8 cellular contexts compared by ENCODE assay signal in genomic region chr22:50304528-50305392, GRCh38. TPM values are rescaled to one million over a fixed set of nuclear protein-coding genes. Genes with fewer than 3 reads are reported as not detected.
DNase-seq lines count a peak whose midpoint lies in the region; ATAC-seq and TF ChIP-seq lines count a peak whose summit lies in the region.

No MANE protein-coding gene starts in this region.

- H3K9me2 ChIP-seq in PC-3 (replicated peaks; ENCODE audit: low read length) = no peaks in the 10 kb centered on the region

- H3K27ac ChIP-seq in PC-3 (ENCODE audit: low read length) (peak overlapping the region; percentile 99), esophagus muscularis mucosa (replicated peaks in 1 of 4) (peak overlapping the region; percentile 87 to 93 (median 91))

- H3K4me2 ChIP-seq in PC-3 (ENCODE audit: low read length) = peak overlapping the region; percentile 99

- TF ChIP-seq EP300 in esophagus muscularis mucosa (IDR thresholded peaks at IDR 0.05) = no peak

- H3K4me3 ChIP-seq in PC-3 (ENCODE audit: low read length) (peak overlapping the region; percentile 88), esophagus muscularis mucosa (peak overlapping the region; percentile 91 to 98 (median 94))

- H3K36me3 ChIP-seq in PC-3 (ENCODE audit: low read depth, low read length) (no peaks in the 10 kb centered on the region), esophagus muscularis mucosa (no peaks in the 10 kb centered on the region)

- ATAC-seq in PC-3 = peak; percentile 25
- ATAC-seq in GM19395 (IDR thresholded peaks at IDR 0.05; ENCODE audit: unreplicated experiment) = no peak
- ATAC-seq in HG02840 (IDR thresholded peaks at IDR 0.05; ENCODE audit: low FRiP score, unreplicated experiment) = no peak
- ATAC-seq in GM19467 (IDR thresholded peaks at IDR 0.05; ENCODE audit: unreplicated experiment) = no peak

- 39% methylated on average over 9 of the region's 22 CpGs for WGBS in esophagus muscularis mucosa

- DNase-seq in Daoy (ENCODE audit: low read depth) (peak; percentile 58), PC-3 (peak; percentile 66), esophagus muscularis mucosa (ENCODE audit: extremely low spot score) (no peak), pons (ENCODE audit: low spot score) (peak; percentile 60), GM10248 (ENCODE audit: extremely low spot score) (no peak)

- CTCF ChIA-PET in PC-3 (lab: Charles Lee) = interaction anchor here (0.7 to 1.0 kb wide), 3 partner anchors 11 to 54 kb away, joined by 3 to 4 read pairs (median 3); partner anchors contain the start of gene HDAC10
- CTCF ChIA-PET in GM10248 (lab: Yijun Ruan, JAX) = interaction anchor here (0.7 to 6.4 kb wide), 9 partner anchors 9 to 54 kb away, joined by 3 to 66 read pairs (median 3); partner anchors contain the start of gene HDAC10

- H3K9ac ChIP-seq in PC-3 (ENCODE audit: low read length) = peak overlapping the region; percentile 94

- H3K79me2 ChIP-seq in PC-3 (ENCODE audit: low read length) = peaks cover 69% of the 10 kb centered on the region

- peaks cover 3% of the 10 kb centered on the region for H3F3A ChIP-seq in PC-3 (ENCODE audit: low read length, unreplicated experiment)

- H3K27me3 ChIP-seq in PC-3 (ENCODE audit: low read length) (no peaks in the 10 kb centered on the region), esophagus muscularis mucosa (no peaks in the 10 kb centered on the region)

- TF ChIP-seq CTCF in PC-3 (conservative IDR thresholded peaks at IDR 0.05; ENCODE audit: low read depth, low read length) (no peak), esophagus muscularis mucosa (IDR thresholded peaks at IDR 0.05) (no peak), GM10248 (IDR thresholded peaks at IDR 0.05; ENCODE audit: control extremely low read depth, extremely low read depth, low read depth, missing control alignments) (no peak)

- TF ChIP-seq POLR2A in esophagus muscularis mucosa (IDR thresholded peaks at IDR 0.05; ENCODE audit: low read depth) = no peak

- H3K4me1 ChIP-seq in PC-3 (ENCODE audit: insufficient read depth, low read length) (peaks cover 42% of the 10 kb centered on the region), esophagus muscularis mucosa (peaks cover 79 to 95% (median 92%) of the 10 kb centered on the region in 4 donors)

- BruUV-seq in PC-3 (replicated peaks; lab: Mats Ljungman, UMichigan) = TSS peak; percentile 79

- H3K9me3 ChIP-seq in PC-3 (ENCODE audit: low read length) (no peaks in the 10 kb centered on the region), esophagus muscularis mucosa (no peaks in the 10 kb centered on the region)

- H2AFZ ChIP-seq in PC-3 (ENCODE audit: low read length) = no peak overlapping the region

- intact Hi-C loops in PC-3 (cut with micrococcal nuclease) (loop anchor here (1.0 kb wide), 1 partner anchor 22 kb away; no protein-coding TSS in a partner anchor), esophagus muscularis mucosa (cut with DNase I) (no loop called here)

- POLR2A ChIA-PET in PC-3 (lab: Charles Lee; ENCODE audit: unreplicated experiment) = no interaction called here
- POLR2A ChIA-PET in GM10248 (lab: Yijun Ruan, JAX) = no interaction called here

- 0 out of 2 replicates have a peak, but pooled peaks cover 4% of the 10 kb centered on the region for H4K20me1 ChIP-seq in PC-3 (ENCODE audit: low read length)

RNA-seq across cellular contexts. Expression of gene PLXNB2, which starts 2.7 kb away (rescaled TPM):
- total RNA-seq in Daoy (2014; rRNA removed; shearing (Covaris generic)) = 35.8 and 42.4 TPM in 2 replicates
- total RNA-seq in PC-3 (2014; rRNA removed) = 68.2 and 82.9 TPM in 2 replicates
- total RNA-seq in esophagus muscularis mucosa = 100 to 1,000 TPM; 115 to 218 (median 154) TPM

RNA-seq across cellular contexts. Expression of gene DENND6B, which starts 22.1 kb away (rescaled TPM):
- total RNA-seq in Daoy (2014; rRNA removed; shearing (Covaris generic)) = 0.09 and 1.3 TPM in 2 replicates
- total RNA-seq in PC-3 (2014; rRNA removed) = 1.1 and 1.7 TPM in 2 replicates
- 1 to 10 TPM; 1.7 to 3.8 (median 2.5) TPM for total RNA-seq in esophagus muscularis mucosa

RNA-seq across cellular contexts. Expression of gene MAPK11, which starts 34.6 kb away (rescaled TPM):
- total RNA-seq in Daoy (2014; rRNA removed; shearing (Covaris generic)) = 1.3 and 4.8 TPM in 2 replicates
- 7.0 and 7.6 TPM in 2 replicates for total RNA-seq in PC-3 (2014; rRNA removed)
- total RNA-seq in esophagus muscularis mucosa = 10 to 100 TPM in 2 of 4 donors, 1 to 10 TPM in 2; 3.7 to 12.5 (median 10.1) TPM

RNA-seq across cellular contexts. Expression of gene PPP6R2, which starts 38.4 kb away (rescaled TPM):
- total RNA-seq in Daoy (2014; rRNA removed; shearing (Covaris generic)) = 29.3 and 39.1 TPM in 2 replicates
- total RNA-seq in PC-3 (2014; rRNA removed) (46.2 and 54.0 TPM in 2 replicates), esophagus muscularis mucosa (10 to 100 TPM; 57.7 to 79.4 (median 65.3) TPM)

RNA-seq across cellular contexts. Expression of gene MAPK12, which starts 43.3 kb away (rescaled TPM):
- total RNA-seq in Daoy (2014; rRNA removed; shearing (Covaris generic)) = 14.6 and 16.9 TPM in 2 replicates
- total RNA-seq in PC-3 (2014; rRNA removed) (22.4 and 22.5 TPM in 2 replicates), esophagus muscularis mucosa (10 to 100 TPM in 3 of 4 donors, 1 to 10 TPM in 1; 5.8 to 22.9 (median 16.1) TPM)

Comparison
In these comparisons a context has a peak if more than half of its experiments do, and no peak if none do; other contexts are left out.
1. DNase-seq: peak in Daoy (single experiment), PC-3 (single experiment) and pons (single experiment); none in esophagus muscularis mucosa (single experiment) and GM10248 (single experiment).